2 cellular contexts compared by ENCODE assay signal in genomic region chr14:58574623-58575022, GRCh38.
TF ChIP-seq lines count a peak whose summit lies in the region.

No MANE protein-coding gene starts in this region.

TF ChIP-seq in GM23338, 12 proteins besides CTCF, POLR2A, EP300 and RAD21 (continued from another document):
- TF ChIP-seq, protein P1, sequence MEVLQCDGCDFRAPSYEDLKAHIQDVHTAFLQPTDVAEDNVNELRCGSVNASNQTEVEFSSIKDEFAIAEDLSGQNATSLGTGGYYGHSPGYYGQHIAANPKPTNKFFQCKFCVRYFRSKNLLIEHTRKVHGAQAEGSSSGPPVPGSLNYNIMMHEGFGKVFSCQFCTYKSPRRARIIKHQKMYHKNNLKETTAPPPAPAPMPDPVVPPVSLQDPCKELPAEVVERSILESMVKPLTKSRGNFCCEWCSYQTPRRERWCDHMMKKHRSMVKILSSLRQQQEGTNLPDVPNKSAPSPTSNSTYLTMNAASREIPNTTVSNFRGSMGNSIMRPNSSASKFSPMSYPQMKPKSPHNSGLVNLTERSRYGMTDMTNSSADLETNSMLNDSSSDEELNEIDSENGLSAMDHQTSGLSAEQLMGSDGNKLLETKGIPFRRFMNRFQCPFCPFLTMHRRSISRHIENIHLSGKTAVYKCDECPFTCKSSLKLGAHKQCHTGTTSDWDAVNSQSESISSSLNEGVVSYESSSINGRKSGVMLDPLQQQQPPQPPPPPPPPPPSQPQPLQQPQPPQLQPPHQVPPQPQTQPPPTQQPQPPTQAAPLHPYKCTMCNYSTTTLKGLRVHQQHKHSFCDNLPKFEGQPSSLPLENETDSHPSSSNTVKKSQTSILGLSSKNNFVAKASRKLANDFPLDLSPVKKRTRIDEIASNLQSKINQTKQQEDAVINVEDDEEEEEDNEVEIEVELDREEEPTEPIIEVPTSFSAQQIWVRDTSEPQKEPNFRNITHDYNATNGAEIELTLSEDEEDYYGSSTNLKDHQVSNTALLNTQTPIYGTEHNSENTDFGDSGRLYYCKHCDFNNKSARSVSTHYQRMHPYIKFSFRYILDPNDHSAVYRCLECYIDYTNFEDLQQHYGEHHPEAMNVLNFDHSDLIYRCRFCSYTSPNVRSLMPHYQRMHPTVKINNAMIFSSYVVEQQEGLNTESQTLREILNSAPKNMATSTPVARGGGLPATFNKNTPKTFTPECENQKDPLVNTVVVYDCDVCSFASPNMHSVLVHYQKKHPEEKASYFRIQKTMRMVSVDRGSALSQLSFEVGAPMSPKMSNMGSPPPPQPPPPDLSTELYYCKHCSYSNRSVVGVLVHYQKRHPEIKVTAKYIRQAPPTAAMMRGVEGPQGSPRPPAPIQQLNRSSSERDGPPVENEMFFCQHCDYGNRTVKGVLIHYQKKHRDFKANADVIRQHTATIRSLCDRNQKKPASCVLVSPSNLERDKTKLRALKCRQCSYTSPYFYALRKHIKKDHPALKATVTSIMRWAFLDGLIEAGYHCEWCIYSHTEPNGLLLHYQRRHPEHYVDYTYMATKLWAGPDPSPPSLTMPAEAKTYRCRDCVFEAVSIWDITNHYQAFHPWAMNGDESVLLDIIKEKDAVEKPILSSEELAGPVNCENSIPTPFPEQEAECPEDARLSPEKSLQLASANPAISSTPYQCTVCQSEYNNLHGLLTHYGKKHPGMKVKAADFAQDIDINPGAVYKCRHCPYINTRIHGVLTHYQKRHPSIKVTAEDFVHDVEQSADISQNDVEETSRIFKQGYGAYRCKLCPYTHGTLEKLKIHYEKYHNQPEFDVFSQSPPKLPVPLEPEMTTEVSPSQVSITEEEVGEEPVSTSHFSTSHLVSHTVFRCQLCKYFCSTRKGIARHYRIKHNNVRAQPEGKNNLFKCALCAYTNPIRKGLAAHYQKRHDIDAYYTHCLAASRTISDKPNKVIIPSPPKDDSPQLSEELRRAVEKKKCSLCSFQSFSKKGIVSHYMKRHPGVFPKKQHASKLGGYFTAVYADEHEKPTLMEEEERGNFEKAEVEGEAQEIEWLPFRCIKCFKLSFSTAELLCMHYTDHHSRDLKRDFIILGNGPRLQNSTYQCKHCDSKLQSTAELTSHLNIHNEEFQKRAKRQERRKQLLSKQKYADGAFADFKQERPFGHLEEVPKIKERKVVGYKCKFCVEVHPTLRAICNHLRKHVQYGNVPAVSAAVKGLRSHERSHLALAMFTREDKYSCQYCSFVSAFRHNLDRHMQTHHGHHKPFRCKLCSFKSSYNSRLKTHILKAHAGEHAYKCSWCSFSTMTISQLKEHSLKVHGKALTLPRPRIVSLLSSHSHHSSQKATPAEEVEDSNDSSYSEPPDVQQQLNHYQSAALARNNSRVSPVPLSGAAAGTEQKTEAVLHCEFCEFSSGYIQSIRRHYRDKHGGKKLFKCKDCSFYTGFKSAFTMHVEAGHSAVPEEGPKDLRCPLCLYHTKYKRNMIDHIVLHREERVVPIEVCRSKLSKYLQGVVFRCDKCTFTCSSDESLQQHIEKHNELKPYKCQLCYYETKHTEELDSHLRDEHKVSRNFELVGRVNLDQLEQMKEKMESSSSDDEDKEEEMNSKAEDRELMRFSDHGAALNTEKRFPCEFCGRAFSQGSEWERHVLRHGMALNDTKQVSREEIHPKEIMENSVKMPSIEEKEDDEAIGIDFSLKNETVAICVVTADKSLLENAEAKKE (CRISPR knock-in tag; IDR thresholded peaks at IDR 0.05), result no peak
- TF ChIP-seq, protein P2, sequence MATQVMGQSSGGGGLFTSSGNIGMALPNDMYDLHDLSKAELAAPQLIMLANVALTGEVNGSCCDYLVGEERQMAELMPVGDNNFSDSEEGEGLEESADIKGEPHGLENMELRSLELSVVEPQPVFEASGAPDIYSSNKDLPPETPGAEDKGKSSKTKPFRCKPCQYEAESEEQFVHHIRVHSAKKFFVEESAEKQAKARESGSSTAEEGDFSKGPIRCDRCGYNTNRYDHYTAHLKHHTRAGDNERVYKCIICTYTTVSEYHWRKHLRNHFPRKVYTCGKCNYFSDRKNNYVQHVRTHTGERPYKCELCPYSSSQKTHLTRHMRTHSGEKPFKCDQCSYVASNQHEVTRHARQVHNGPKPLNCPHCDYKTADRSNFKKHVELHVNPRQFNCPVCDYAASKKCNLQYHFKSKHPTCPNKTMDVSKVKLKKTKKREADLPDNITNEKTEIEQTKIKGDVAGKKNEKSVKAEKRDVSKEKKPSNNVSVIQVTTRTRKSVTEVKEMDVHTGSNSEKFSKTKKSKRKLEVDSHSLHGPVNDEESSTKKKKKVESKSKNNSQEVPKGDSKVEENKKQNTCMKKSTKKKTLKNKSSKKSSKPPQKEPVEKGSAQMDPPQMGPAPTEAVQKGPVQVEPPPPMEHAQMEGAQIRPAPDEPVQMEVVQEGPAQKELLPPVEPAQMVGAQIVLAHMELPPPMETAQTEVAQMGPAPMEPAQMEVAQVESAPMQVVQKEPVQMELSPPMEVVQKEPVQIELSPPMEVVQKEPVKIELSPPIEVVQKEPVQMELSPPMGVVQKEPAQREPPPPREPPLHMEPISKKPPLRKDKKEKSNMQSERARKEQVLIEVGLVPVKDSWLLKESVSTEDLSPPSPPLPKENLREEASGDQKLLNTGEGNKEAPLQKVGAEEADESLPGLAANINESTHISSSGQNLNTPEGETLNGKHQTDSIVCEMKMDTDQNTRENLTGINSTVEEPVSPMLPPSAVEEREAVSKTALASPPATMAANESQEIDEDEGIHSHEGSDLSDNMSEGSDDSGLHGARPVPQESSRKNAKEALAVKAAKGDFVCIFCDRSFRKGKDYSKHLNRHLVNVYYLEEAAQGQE (IDR thresholded peaks at IDR 0.05; ENCODE audit: unreplicated experiment), result no peak
- TF ChIP-seq JUNB (IDR thresholded peaks at IDR 0.05; ENCODE audit: unreplicated experiment) (no peak), EZH2 (IDR thresholded peaks at IDR 0.05; ENCODE audit: low read depth, unreplicated experiment) (no peak), CREB1 (CRISPR knock-in tag; IDR thresholded peaks at IDR 0.05; ENCODE audit: low read depth) (no peak), STAT1 (IDR thresholded peaks at IDR 0.05; ENCODE audit: unreplicated experiment) (no peak)

TF ChIP-seq in SK-N-SH, 30 proteins besides CTCF, POLR2A, EP300 and RAD21 (continued from another document):
- TF ChIP-seq, protein P2 (IDR thresholded peaks at IDR 0.05; ENCODE audit: low read depth, low read length), result no peak
- TF ChIP-seq, protein P3, sequence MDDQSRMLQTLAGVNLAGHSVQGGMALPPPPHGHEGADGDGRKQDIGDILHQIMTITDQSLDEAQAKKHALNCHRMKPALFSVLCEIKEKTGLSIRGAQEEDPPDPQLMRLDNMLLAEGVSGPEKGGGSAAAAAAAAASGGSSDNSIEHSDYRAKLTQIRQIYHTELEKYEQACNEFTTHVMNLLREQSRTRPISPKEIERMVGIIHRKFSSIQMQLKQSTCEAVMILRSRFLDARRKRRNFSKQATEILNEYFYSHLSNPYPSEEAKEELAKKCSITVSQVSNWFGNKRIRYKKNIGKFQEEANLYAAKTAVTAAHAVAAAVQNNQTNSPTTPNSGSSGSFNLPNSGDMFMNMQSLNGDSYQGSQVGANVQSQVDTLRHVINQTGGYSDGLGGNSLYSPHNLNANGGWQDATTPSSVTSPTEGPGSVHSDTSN (IDR thresholded peaks at IDR 0.05), result no peak
- TF ChIP-seq EZH2phosphoT487 (IDR thresholded peaks at IDR 0.05; ENCODE audit: borderline replicate concordance, low read depth) (no peak), POLR2AphosphoS5 (IDR thresholded peaks at IDR 0.05; ENCODE audit: low read depth, low read length) (no peak)
